In genomic region chr16:9081183-9081582, GRCh38 we compare ENCODE assay signal across 1 cellular context.
TF ChIP-seq lines count a peak whose summit lies in the region.

No MANE protein-coding gene starts in this region.

TF ChIP-seq in HepG2, 621 proteins besides CTCF, POLR2A, EP300 and RAD21 (continued from another document and continues in another):
- TF ChIP-seq ZNF407 (CRISPR knock-in tag; IDR thresholded peaks at IDR 0.05; ENCODE audit: not compliant biosample characterization) (no peak), FOXP1 (IDR thresholded peaks at IDR 0.05) (no peak), FOXP1 (CRISPR knock-in tag; IDR thresholded peaks at IDR 0.05) (no peak), ZFP41 (CRISPR knock-in tag; IDR thresholded peaks at IDR 0.05; ENCODE audit: borderline replicate concordance) (no peak), RBAK (CRISPR knock-in tag; IDR thresholded peaks at IDR 0.05) (no peak), ZBTB44 (CRISPR knock-in tag; IDR thresholded peaks at IDR 0.05) (no peak), IKZF5 (CRISPR knock-in tag; IDR thresholded peaks at IDR 0.05) (0 out of 2 replicates have a peak, but pooled peaks have one; percentile 33), TFDP2 (CRISPR knock-in tag; IDR thresholded peaks at IDR 0.05) (no peak), HNRNPL (IDR thresholded peaks at IDR 0.05; ENCODE audit: low read depth, low read length) (no peak), ZKSCAN1 (IDR thresholded peaks at IDR 0.05; ENCODE audit: low read length) (no peak), ZBTB42 (CRISPR knock-in tag; IDR thresholded peaks at IDR 0.05) (no peak), ZNF547 (CRISPR knock-in tag; IDR thresholded peaks at IDR 0.05) (no peak), AHDC1 (CRISPR knock-in tag; IDR thresholded peaks at IDR 0.05; ENCODE audit: borderline replicate concordance) (0 out of 2 replicates have a peak, but pooled peaks have one; percentile 27), ZNF350 (CRISPR knock-in tag; IDR thresholded peaks at IDR 0.05; ENCODE audit: borderline replicate concordance, low read depth) (0 out of 2 replicates have a peak, but pooled peaks have one; percentile 21), RARA (CRISPR knock-in tag; IDR thresholded peaks at IDR 0.05) (peak; percentile 76), NR2F1 (CRISPR knock-in tag; IDR thresholded peaks at IDR 0.05) (peak; percentile 85 to 91), BCL3 (CRISPR knock-in tag; IDR thresholded peaks at IDR 0.05) (no peak), RARG (CRISPR knock-in tag; IDR thresholded peaks at IDR 0.05; ENCODE audit: low read depth) (no peak), ZNF777 (CRISPR knock-in tag; IDR thresholded peaks at IDR 0.05) (no peak), ZNF672 (CRISPR knock-in tag; IDR thresholded peaks at IDR 0.05) (no peak), ZHX2 (IDR thresholded peaks at IDR 0.05; ENCODE audit: low read depth) (no peak), ZHX2 (CRISPR knock-in tag; IDR thresholded peaks at IDR 0.05; ENCODE audit: borderline replicate concordance) (no peak), NR2F2 (IDR thresholded peaks at IDR 0.05; ENCODE audit: borderline replicate concordance, low read depth) (peak; percentile 48; the same call in 1 of the 2 replicates), ZNF597 (CRISPR knock-in tag; IDR thresholded peaks at IDR 0.05) (no peak), ELF3 (CRISPR knock-in tag; IDR thresholded peaks at IDR 0.05) (0 out of 2 replicates have a peak, but pooled peaks have one; percentile 23), AGO2 (optimal IDR thresholded peaks at IDR 0.05; ENCODE audit: low read depth, low read length) (no peak), NFE2L2 (IDR thresholded peaks at IDR 0.05; ENCODE audit: low read length) (no peak), TCF7L2 (IDR thresholded peaks at IDR 0.05; ENCODE audit: low read depth, low read length) (no peak)
